In the genomic region with DNA sequence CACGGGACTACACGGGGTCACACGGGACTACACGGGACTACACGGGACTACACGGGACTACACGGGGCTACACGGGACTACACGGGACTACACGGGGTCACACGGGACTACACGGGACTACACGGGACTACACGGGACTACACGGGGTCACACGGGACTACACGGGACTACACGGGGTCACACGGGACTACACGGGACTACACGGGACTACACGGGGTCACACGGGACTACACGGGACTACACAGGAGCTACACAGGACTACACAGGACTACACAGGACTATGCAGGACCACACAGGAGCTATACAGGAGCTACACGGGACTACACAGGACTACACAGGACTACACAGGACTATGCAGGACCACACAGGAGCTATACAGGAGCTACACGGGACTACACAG, we compare ENCODE assay signal across 1 cellular context. TPM values are rescaled to one million over a fixed set of nuclear protein-coding genes. Genes with fewer than 3 reads are reported as not detected.
"Had no signal": no experiment of that assay in that cellular context is flagged by ENCODE, and none has a peak within 500 bp of the region (broad histone marks: within the 10 kb centered on the region; RNA-seq: fewer than 3 reads in every experiment).

No MANE protein-coding gene starts in this region.

RNA-seq across cellular contexts. Expression of gene NRARP, which starts 27.5 kb away (rescaled TPM):
- total RNA-seq: IMR-90 had no signal
